ENCODE assay signal across 7 cellular contexts in the genomic region with DNA sequence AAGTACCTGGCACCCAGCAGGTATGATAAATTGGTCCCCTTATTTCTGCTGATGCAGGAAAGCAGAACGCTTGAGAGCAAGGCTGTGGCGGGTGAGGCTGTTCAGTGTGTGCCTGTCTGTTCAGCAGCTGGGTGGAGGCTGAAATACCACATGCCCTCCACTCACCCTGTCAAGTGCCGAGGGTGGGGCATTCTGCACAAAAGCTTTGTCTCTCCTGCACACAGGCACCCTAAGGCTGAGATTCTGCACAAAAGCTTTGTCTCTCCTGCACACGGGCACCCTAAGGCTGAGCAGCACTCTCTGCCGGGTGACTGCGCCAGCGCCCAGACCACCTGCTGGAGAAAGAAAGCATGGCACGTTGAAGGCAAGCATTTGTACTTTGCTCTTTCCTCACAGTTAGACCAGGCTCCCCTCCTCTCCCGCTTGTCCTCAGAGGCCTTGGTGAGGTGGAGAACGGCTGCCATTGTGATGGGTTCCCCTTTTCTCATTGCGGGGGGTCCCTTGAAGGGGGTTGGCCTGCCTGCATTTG.
DNase-seq lines count a peak whose midpoint lies in the region; ATAC-seq, FAIRE-seq and TF ChIP-seq lines count a peak whose summit lies in the region.

No MANE protein-coding gene starts in this region.

- no peak for FAIRE-seq in GM19239 (lab: Jason Lieb, UNC)

- peak; percentile 70 for ATAC-seq in stimulated activated naive CD8-positive, alpha-beta T cell treated with anti-CD3 and anti-CD28 coated beads, Interleukin-15, Interleukin-2, amounts not matched to agents 100 U/mL and 50 U/mL, for 24 hours

- DNase-seq in GM19239 (ENCODE audit: insufficient read length, low spot score) (peak; percentile 44), SK-MEL-5 (ENCODE audit: low read depth, low spot score) (peak; percentile 55), epithelial cell of proximal tubule (ENCODE audit: low read depth) (no peak), activated gamma-delta T cell (lab: John Stamatoyannopoulos, UW) (no peak), MV-4-11 (lab: John Stamatoyannopoulos, UW) (no peak), NCI-H524 treated with DMSO at 0.1 percent for 48 hours (lab: John Stamatoyannopoulos, UW) (no peak)
- DNase-seq in stimulated activated naive CD8-positive, alpha-beta T cell treated with anti-CD3 and anti-CD28 coated beads, Interleukin-15, Interleukin-2, amounts not matched to agents 100 U/mL and 50 U/mL, for 24 hours, result peak; percentile 59

- in situ Hi-C loops in SK-MEL-5 (cut with HindIII; ENCODE audit: low pct_unique_long_range_greater_than_20kb, low sequenced_read_pairs), result no loop called here

- no peak overlapping the region for H3K4me3 ChIP-seq in epithelial cell of proximal tubule (ENCODE audit: low read depth, low read length)

- TF ChIP-seq CTCF in epithelial cell of proximal tubule (conservative IDR thresholded peaks at IDR 0.05; ENCODE audit: low read depth, low read length), result peak; percentile 68

Comparison
In these comparisons a context has a peak if more than half of its experiments do, and no peak if none do; other contexts are left out.
1. DNase-seq: peak in GM19239 (single experiment), SK-MEL-5 (single experiment) and stimulated activated naive CD8-positive, alpha-beta T cell treated with anti-CD3 and anti-CD28 coated beads, Interleukin-15, Interleukin-2, amounts not matched to agents 100 U/mL and 50 U/mL, for 24 hours (single experiment); none in epithelial cell of proximal tubule (single experiment), activated gamma-delta T cell (single experiment), MV-4-11 (single experiment) and NCI-H524 treated with DMSO at 0.1 percent for 48 hours (single experiment).